Comparison of ENCODE assay signal across 8 cellular contexts in genomic region chr21:25338415-25338814, GRCh38.
"Had no signal": no experiment of that assay in that cellular context is flagged by ENCODE, and none has a peak within 500 bp of the region (broad histone marks: within the 10 kb centered on the region; RNA-seq: fewer than 3 reads in every experiment).

No MANE protein-coding gene starts in this region.

- H3K4me3 ChIP-seq: HAP-1, K562 had no signal

- DNase-seq: GOT3, H7, IMR-90, Kasumi-1, KG1 had no signal

- H3K36me3 ChIP-seq: HAP-1 had no signal

- ATAC-seq: HCT116, K562 had no signal

- H3K9me3 ChIP-seq: HAP-1 had no signal

- H3K4me1 ChIP-seq: HAP-1 had no signal
